Comparison of ENCODE assay signal across 11 cellular contexts in the genomic region with DNA sequence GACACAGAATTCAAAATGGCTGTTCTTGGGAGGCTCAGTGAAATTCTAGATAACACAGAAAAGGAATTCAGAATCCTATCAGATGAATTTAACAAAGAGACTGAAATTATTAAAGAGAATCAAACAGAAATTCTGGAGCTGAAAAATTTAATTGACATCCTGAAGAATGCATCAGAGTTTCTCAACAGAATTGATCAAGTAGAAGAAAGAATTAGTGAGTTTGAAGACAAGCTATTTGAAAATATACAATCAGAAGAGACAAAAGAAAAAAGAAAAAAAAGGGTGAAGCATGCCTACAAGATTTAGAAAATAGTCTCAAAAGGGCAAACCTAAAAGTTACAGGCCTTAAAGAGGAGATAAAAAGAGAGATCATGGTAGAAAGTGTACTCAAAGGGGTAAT.
"Had no signal": no experiment of that assay in that cellular context is flagged by ENCODE, and none has a peak within 500 bp of the region (broad histone marks: within the 10 kb centered on the region; RNA-seq: fewer than 3 reads in every experiment).

No MANE protein-coding gene starts in this region.

- ATAC-seq: GM23338, HCT116 had no signal

- H3K9me3 ChIP-seq: HAP-1 had no signal

- H3K4me3 ChIP-seq: GM23248, GM23338, HAP-1 had no signal

- H3K27ac ChIP-seq: GM23248 had no signal

- H3K9ac ChIP-seq: GM23248 had no signal

- H3K4me1 ChIP-seq: HAP-1 had no signal

- H3K36me3 ChIP-seq: HAP-1 had no signal

- FAIRE-seq: H1, H54 had no signal

- H3K4me2 ChIP-seq: GM23338 had no signal

- H2AFZ ChIP-seq: GM23248, GM23338 had no signal

- DNase-seq: GM23248, GOT3, H7, H9, HCEC 1CT, HFFc6 had no signal
